ENCODE assay signal across 1 cellular context in the genomic region with DNA sequence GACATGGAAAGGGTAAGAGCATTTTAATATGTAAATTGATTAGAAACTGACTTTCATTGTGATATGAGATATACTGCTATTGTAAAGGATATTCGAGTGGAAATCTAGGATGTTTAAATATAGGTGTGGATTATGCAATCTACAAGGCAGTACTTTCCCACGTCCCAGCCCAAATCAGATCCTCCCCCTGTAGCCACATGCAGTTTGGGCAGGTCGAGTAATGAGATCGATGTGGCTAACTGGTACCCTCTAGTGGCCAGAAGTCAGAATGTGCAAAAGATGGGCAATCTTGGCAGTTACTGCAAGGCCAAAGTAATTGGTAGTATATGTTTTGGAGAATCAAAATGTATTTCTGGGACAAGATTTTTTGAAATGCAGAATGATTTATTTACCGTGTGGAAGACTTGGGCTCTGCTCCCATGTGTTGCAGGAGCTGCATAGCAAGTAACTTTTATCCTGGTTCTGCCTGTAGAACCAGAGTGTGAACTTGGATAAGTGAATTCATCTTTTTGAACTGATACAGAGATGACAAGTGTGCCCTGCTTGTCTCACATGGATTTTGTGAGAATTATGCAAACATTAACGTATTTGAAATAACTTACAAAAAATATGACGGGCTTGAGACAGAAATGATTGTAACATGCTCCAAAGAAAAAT.
TF ChIP-seq lines count a peak whose summit lies in the region.

No MANE protein-coding gene starts in this region.

TF ChIP-seq in K562, 482 proteins besides CTCF, POLR2A, EP300 and RAD21 (continued from another document and continues in another):
- TF ChIP-seq, protein P1, sequence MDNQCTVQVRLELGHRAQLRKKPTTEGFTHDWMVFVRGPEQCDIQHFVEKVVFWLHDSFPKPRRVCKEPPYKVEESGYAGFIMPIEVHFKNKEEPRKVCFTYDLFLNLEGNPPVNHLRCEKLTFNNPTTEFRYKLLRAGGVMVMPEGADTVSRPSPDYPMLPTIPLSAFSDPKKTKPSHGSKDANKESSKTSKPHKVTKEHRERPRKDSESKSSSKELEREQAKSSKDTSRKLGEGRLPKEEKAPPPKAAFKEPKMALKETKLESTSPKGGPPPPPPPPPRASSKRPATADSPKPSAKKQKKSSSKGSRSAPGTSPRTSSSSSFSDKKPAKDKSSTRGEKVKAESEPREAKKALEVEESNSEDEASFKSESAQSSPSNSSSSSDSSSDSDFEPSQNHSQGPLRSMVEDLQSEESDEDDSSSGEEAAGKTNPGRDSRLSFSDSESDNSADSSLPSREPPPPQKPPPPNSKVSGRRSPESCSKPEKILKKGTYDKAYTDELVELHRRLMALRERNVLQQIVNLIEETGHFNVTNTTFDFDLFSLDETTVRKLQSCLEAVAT (IDR thresholded peaks at IDR 0.05) = no peak
- TF ChIP-seq, protein P2, sequence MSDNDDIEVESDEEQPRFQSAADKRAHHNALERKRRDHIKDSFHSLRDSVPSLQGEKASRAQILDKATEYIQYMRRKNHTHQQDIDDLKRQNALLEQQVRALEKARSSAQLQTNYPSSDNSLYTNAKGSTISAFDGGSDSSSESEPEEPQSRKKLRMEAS (CRISPR knock-in tag; IDR thresholded peaks at IDR 0.05) = no peak
- TF ChIP-seq ZNF253 (CRISPR knock-in tag; conservative IDR thresholded peaks at IDR 0.05) = no peak
- TF ChIP-seq, protein P3, sequence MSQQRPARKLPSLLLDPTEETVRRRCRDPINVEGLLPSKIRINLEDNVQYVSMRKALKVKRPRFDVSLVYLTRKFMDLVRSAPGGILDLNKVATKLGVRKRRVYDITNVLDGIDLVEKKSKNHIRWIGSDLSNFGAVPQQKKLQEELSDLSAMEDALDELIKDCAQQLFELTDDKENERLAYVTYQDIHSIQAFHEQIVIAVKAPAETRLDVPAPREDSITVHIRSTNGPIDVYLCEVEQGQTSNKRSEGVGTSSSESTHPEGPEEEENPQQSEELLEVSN (IDR thresholded peaks at IDR 0.05; ENCODE audit: borderline replicate concordance in 1 of 2, extremely low read depth in 1 of 2, insufficient read depth in 1 of 2, insufficient read length in 1 of 2, low read depth in 1 of 2, low read length in 1 of 2, poor library complexity in 1 of 2, severe bottlenecking in 1 of 2) = peak in 1 of 2 experiments; percentile 24
- 0 out of 4 replicates have a peak, but pooled peaks of 1 of the 2 experiments have one; percentile 39 for TF ChIP-seq FOXK2 (conservative IDR thresholded peaks at IDR 0.05 in 1 of 2, IDR thresholded peaks at IDR 0.05 in 1 of 2; ENCODE audit: low read depth in 2 of 2)
- TF ChIP-seq CHCHD3 (CRISPR knock-in tag; IDR thresholded peaks at IDR 0.05) = no peak
- TF ChIP-seq PRPF4 (IDR thresholded peaks at IDR 0.05; ENCODE audit: insufficient read depth, low read depth, low read length, poor library complexity, severe bottlenecking) = no peak
- peak; percentile 32; the same call in 1 of the 2 replicates for TF ChIP-seq CREM (IDR thresholded peaks at IDR 0.05; ENCODE audit: low read depth)
- TF ChIP-seq, protein P4, sequence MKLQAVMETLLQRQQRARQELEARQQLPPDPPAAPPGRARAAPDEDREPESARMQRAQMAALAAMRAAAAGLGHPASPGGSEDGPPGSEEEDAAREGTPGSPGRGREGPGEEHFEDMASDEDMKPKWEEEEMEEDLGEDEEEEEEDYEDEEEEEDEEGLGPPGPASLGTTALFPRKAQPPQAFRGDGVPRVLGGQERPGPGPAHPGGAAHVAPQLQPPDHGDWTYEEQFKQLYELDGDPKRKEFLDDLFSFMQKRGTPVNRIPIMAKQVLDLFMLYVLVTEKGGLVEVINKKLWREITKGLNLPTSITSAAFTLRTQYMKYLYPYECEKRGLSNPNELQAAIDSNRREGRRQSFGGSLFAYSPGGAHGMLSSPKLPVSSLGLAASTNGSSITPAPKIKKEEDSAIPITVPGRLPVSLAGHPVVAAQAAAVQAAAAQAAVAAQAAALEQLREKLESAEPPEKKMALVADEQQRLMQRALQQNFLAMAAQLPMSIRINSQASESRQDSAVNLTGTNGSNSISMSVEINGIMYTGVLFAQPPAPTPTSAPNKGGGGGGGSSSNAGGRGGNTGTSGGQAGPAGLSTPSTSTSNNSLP (IDR thresholded peaks at IDR 0.05; ENCODE audit: borderline replicate concordance, low read depth, low read length) = no peak
- TF ChIP-seq ZNF165 (CRISPR knock-in tag; IDR thresholded peaks at IDR 0.05; ENCODE audit: borderline replicate concordance) = no peak
- TF ChIP-seq, protein P5, sequence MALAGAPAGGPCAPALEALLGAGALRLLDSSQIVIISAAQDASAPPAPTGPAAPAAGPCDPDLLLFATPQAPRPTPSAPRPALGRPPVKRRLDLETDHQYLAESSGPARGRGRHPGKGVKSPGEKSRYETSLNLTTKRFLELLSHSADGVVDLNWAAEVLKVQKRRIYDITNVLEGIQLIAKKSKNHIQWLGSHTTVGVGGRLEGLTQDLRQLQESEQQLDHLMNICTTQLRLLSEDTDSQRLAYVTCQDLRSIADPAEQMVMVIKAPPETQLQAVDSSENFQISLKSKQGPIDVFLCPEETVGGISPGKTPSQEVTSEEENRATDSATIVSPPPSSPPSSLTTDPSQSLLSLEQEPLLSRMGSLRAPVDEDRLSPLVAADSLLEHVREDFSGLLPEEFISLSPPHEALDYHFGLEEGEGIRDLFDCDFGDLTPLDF (CRISPR knock-in tag; IDR thresholded peaks at IDR 0.05) = no peak
- 0 out of 2 replicates have a peak, but pooled peaks have one; percentile 28 for TF ChIP-seq FOSL1 (tag; conservative IDR thresholded peaks at IDR 0.05)
- TF ChIP-seq ZNF766 (CRISPR knock-in tag; conservative IDR thresholded peaks at IDR 0.05) = no peak
- TF ChIP-seq KLF10 (CRISPR knock-in tag; IDR thresholded peaks at IDR 0.05) = no peak
- no peak for TF ChIP-seq ATF1 (CRISPR knock-in tag; IDR thresholded peaks at IDR 0.05)
- no peak for TF ChIP-seq ATF1 (tag; IDR thresholded peaks at IDR 0.05)
- TF ChIP-seq, protein P6, sequence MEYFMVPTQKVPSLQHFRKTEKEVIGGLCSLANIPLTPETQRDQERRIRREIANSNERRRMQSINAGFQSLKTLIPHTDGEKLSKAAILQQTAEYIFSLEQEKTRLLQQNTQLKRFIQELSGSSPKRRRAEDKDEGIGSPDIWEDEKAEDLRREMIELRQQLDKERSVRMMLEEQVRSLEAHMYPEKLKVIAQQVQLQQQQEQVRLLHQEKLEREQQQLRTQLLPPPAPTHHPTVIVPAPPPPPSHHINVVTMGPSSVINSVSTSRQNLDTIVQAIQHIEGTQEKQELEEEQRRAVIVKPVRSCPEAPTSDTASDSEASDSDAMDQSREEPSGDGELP (CRISPR knock-in tag; IDR thresholded peaks at IDR 0.05; ENCODE audit: borderline replicate concordance) = no peak
- no peak for TF ChIP-seq ZBTB17 (CRISPR knock-in tag; IDR thresholded peaks at IDR 0.05)
- no peak for TF ChIP-seq ZNF384 (IDR thresholded peaks at IDR 0.05; ENCODE audit: low read depth, low read length)
- peak; percentile 38; the same call in 1 of the 2 replicates for TF ChIP-seq RB1 (IDR thresholded peaks at IDR 0.05; ENCODE audit: low read depth)
- no peak for TF ChIP-seq ZNF586 (CRISPR knock-in tag; conservative IDR thresholded peaks at IDR 0.05)
- no peak for TF ChIP-seq YY1 (IDR thresholded peaks at IDR 0.05; ENCODE audit: borderline replicate concordance in 1 of 3, control insufficient read depth in 1 of 3, extremely low read depth in 1 of 3, insufficient read depth in 3 of 3, insufficient read length in 1 of 3, insufficient replicate concordance in 2 of 3, low read depth in 1 of 3, low read length in 2 of 3)
- TF ChIP-seq JUND (IDR thresholded peaks at IDR 0.05; ENCODE audit: borderline replicate concordance, low read depth, low read length) = peak; percentile 53; the same call in 1 of the 2 replicates
- TF ChIP-seq JUND (tag; IDR thresholded peaks at IDR 0.05; ENCODE audit: borderline replicate concordance, low read depth, low read length) = no peak
- TF ChIP-seq ZFP30 (CRISPR knock-in tag; IDR thresholded peaks at IDR 0.05; ENCODE audit: borderline replicate concordance) = no peak
- no peak for TF ChIP-seq ELF4 (CRISPR knock-in tag; IDR thresholded peaks at IDR 0.05)
- TF ChIP-seq WHSC1 (IDR thresholded peaks at IDR 0.05; ENCODE audit: low read length) = no peak
- TF ChIP-seq, protein P7, sequence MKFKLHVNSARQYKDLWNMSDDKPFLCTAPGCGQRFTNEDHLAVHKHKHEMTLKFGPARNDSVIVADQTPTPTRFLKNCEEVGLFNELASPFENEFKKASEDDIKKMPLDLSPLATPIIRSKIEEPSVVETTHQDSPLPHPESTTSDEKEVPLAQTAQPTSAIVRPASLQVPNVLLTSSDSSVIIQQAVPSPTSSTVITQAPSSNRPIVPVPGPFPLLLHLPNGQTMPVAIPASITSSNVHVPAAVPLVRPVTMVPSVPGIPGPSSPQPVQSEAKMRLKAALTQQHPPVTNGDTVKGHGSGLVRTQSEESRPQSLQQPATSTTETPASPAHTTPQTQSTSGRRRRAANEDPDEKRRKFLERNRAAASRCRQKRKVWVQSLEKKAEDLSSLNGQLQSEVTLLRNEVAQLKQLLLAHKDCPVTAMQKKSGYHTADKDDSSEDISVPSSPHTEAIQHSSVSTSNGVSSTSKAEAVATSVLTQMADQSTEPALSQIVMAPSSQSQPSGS (CRISPR knock-in tag; IDR thresholded peaks at IDR 0.05) = no peak
- no peak for TF ChIP-seq MAFG (tag; conservative IDR thresholded peaks at IDR 0.05)
- TF ChIP-seq SRSF3 (IDR thresholded peaks at IDR 0.05; ENCODE audit: insufficient read depth, low read length) = no peak
- TF ChIP-seq, protein P8, sequence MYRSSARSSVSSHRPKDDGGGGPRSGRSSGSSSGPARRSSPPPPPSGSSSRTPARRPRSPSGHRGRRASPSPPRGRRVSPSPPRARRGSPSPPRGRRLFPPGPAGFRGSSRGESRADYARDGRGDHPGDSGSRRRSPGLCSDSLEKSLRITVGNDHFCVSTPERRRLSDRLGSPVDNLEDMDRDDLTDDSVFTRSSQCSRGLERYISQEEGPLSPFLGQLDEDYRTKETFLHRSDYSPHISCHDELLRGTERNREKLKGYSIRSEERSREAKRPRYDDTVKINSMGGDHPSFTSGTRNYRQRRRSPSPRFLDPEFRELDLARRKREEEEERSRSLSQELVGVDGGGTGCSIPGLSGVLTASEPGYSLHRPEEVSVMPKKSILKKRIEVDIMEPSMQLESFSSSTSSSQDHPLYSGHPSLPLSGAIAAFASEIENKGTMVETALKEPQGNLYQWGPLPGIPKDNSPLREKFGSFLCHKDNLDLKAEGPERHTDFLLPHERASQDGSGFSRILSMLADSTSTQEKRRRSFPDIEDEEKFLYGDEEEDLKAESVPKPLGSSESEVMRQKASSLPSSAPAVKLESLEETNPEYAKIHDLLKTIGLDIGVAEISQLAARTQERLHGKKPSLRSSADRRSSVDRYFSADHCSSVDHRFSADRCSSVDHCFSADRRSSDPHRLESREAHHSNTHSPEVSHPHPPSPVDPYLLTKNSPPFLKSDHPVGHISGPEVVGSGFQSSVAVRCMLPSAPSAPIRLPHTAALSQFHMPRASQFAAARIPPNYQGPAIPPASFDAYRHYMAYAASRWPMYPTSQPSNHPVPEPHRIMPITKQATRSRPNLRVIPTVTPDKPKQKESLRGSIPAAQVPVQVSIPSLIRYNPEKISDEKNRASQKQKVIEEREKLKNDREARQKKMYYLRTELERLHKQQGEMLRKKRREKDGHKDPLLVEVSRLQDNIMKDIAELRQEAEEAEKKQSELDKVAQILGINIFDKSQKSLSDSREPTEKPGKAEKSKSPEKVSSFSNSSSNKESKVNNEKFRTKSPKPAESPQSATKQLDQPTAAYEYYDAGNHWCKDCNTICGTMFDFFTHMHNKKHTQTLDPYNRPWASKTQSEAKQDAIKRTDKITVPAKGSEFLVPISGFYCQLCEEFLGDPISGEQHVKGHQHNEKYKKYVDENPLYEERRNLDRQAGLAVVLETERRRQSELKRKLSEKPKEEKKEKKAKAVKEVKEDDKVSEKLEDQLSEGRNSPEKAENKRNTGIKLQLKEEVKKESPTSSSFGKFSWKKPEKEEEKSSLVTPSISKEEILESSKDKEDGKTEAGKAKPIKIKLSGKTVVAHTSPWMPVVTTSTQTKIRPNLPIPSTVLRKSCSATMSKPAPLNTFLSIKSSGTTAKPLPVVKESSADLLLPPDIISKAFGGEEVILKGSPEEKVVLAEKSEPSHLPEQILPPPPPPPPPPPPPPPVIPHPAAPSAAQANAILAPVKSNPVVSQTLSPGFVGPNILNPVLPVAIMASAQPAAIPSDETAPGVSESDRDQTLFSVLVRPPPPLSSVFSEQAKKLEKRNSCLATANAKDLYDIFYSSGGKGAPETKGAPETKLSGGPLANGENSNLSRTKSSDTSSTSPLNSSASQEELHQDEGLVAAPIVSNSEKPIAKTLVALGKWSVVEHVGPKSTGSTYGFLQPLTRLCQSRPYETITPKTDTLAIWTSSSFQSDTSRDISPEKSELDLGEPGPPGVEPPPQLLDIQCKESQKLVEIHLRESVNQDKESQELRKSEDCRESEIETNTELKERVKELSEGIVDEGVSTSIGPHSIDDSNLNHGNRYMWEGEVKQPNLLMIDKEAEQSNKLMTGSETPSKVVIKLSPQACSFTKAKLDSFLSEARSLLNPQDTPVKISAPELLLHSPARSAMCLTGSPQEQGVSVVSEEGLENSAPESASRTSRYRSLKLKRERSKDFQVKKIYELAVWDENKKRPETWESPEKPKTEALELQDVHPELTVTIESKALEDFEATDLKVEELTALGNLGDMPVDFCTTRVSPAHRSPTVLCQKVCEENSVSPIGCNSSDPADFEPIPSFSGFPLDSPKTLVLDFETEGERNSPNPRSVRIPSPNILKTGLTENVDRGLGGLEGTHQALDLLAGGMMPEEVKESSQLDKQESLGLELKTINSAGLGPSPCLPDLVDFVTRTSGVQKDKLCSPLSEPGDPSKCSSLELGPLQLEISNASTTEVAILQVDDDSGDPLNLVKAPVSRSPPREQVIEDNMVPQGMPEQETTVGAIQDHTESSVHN (IDR thresholded peaks at IDR 0.05; ENCODE audit: borderline replicate concordance in 1 of 2, low read depth in 1 of 2) = no peak
